ENCODE assay signal across 1 cellular context in the genomic region with DNA sequence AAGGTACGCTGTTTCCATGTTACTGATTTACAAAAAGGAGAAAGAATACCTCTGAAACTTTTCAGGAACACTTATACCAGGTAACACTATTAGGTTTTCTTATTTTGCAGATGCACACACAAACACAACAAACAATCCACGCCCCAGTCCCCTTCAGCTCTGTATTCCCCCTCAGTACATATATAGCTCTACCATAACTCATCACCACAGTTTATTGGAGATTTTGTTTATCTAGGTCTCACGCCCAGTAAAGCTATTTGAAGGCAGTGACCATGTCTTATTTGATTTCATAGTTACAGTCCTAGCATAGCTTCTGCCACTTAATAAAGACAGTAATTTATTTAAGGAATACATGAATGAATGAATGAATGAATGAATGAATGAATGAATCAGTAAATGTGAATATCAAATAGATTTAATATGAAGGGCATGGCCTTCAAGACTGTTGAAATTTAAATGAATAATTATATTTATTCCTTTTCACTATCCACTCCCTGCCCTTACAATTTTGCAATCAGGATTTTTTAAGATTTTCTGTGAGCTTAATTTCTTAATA.
TF ChIP-seq lines count a peak whose summit lies in the region.

No MANE protein-coding gene starts in this region.

TF ChIP-seq in K562, 482 proteins besides CTCF, POLR2A, EP300 and RAD21:
- TF ChIP-seq ZFP36 (IDR thresholded peaks at IDR 0.05; ENCODE audit: low read depth, low read length, partially characterized antibody) = no peak
- TF ChIP-seq ZNF24 (IDR thresholded peaks at IDR 0.05) = 0 out of 2 replicates have a peak, but pooled peaks have one; percentile 61
- no peak for TF ChIP-seq ZNF395 (CRISPR knock-in tag; IDR thresholded peaks at IDR 0.05)
- TF ChIP-seq, protein P1, sequence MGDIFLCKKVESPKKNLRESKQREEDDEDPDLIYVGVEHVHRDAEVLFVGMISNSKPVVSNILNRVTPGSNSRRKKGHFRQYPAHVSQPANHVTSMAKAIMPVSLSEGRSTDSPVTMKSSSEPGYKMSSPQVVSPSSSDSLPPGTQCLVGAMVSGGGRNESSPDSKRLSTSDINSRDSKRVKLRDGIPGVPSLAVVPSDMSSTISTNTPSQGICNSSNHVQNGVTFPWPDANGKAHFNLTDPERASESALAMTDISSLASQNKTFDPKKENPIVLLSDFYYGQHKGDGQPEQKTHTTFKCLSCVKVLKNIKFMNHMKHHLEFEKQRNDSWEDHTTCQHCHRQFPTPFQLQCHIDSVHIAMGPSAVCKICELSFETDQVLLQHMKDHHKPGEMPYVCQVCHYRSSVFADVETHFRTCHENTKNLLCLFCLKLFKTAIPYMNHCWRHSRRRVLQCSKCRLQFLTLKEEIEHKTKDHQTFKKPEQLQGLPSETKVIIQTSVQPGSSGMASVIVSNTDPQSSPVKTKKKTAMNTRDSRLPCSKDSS (IDR thresholded peaks at IDR 0.05; ENCODE audit: low read depth, partially characterized antibody) = no peak
TF ChIP-seq in K562: peak in this region for 1.
